1 cellular context compared by ENCODE assay signal in genomic region chr9:127965953-127966352, GRCh38.
TF ChIP-seq lines count a peak whose summit lies in the region.

No MANE protein-coding gene starts in this region.

TF ChIP-seq in HepG2, 621 proteins besides CTCF, POLR2A, EP300 and RAD21:
- TF ChIP-seq ZBTB10 (CRISPR knock-in tag; IDR thresholded peaks at IDR 0.05; ENCODE audit: borderline replicate concordance): no peak
- TF ChIP-seq HINFP (CRISPR knock-in tag; IDR thresholded peaks at IDR 0.05; ENCODE audit: low read depth): no peak
- peak; percentile 3; the same call in 1 of the 2 replicates for TF ChIP-seq ZNF687 (CRISPR knock-in tag; IDR thresholded peaks at IDR 0.05)
- 0 out of 2 replicates have a peak, but pooled peaks have one; percentile 3 for TF ChIP-seq POLR2G (IDR thresholded peaks at IDR 0.05; ENCODE audit: low read depth, low read length)
- TF ChIP-seq NR2F1 (CRISPR knock-in tag; IDR thresholded peaks at IDR 0.05): no peak
- no peak for TF ChIP-seq TFAP4 (IDR thresholded peaks at IDR 0.05; ENCODE audit: borderline replicate concordance, low read depth)
